ENCODE assay signal across 8 cellular contexts in genomic region chr15:91116379-91117067, GRCh38. TPM values are rescaled to one million over a fixed set of nuclear protein-coding genes. Genes with fewer than 3 reads are reported as not detected.
DNase-seq lines count a peak whose midpoint lies in the region; ATAC-seq and TF ChIP-seq lines count a peak whose summit lies in the region.

No MANE protein-coding gene starts in this region.

- DNase-seq in GM12864 (ENCODE audit: low read depth), result peak; percentile 58
- peak; percentile 61 for DNase-seq in Karpas-422
- peak; percentile 2 for DNase-seq in fibroblast of villous mesenchyme (ENCODE audit: low read depth)
- no peak for DNase-seq in effector CD8-positive, alpha-beta T cell (lab: John Stamatoyannopoulos, UW)
- no peak for DNase-seq in posterior cingulate gyrus
- DNase-seq in DMS79 (lab: John Stamatoyannopoulos, UW), result no peak
- DNase-seq in hepatocyte (ENCODE audit: low spot score), result no peak

- ATAC-seq in GM21528 (IDR thresholded peaks at IDR 0.05; ENCODE audit: low FRiP score, unreplicated experiment), result peak; percentile 86

- H3K9ac ChIP-seq in Karpas-422 (ENCODE audit: low read length), result no peak overlapping the region

- H3K79me2 ChIP-seq in Karpas-422 (ENCODE audit: low read length) (no peaks in the 10 kb centered on the region), hepatocyte (no peaks in the 10 kb centered on the region)

- H3K27ac ChIP-seq in Karpas-422 (ENCODE audit: low read length) (no peak overlapping the region), hepatocyte (no peak overlapping the region)

- no peak overlapping the region for H3K4me3 ChIP-seq in GM12864 (ENCODE audit: low read depth, low read length)
- H3K4me3 ChIP-seq in Karpas-422 (ENCODE audit: low read length), result no peak overlapping the region
- H3K4me3 ChIP-seq in fibroblast of villous mesenchyme (ENCODE audit: low read depth, low read length), result no peak overlapping the region
- no peak overlapping the region for H3K4me3 ChIP-seq in hepatocyte

- 66% methylated on average over 7 of the region's 7 CpGs for WGBS in hepatocyte (ENCODE audit: low lambda C conversion rate, missing lambda C conversion rate)

- no peaks in the 10 kb centered on the region for H3K9me3 ChIP-seq in Karpas-422 (ENCODE audit: low read length)
- no peaks in the 10 kb centered on the region for H3K9me3 ChIP-seq in hepatocyte (ENCODE audit: low read depth)

- H3K27me3 ChIP-seq in Karpas-422 (ENCODE audit: low read length) (no peaks in the 10 kb centered on the region), hepatocyte (peaks cover 17% of the 10 kb centered on the region)

- H2AFZ ChIP-seq in Karpas-422 (ENCODE audit: low read length) (no peak overlapping the region), hepatocyte (no peak overlapping the region)

- H3K9me2 ChIP-seq in Karpas-422 (replicated peaks; ENCODE audit: insufficient read depth, low read length) (no peaks in the 10 kb centered on the region), hepatocyte (replicated peaks; ENCODE audit: insufficient read depth) (no peaks in the 10 kb centered on the region)

- H3K4me2 ChIP-seq in Karpas-422 (ENCODE audit: low read depth, low read length, poor library complexity, severe bottlenecking) (no peak overlapping the region), hepatocyte (no peak overlapping the region)

- intact Hi-C loops in posterior cingulate gyrus (cut with DNase I), result no loop called here

- TF ChIP-seq CTCF in GM12864 (IDR thresholded peaks at IDR 0.05; ENCODE audit: low read depth, low read length, missing control alignments) (no peak), fibroblast of villous mesenchyme (IDR thresholded peaks at IDR 0.05; ENCODE audit: insufficient read depth, low read depth, low read length) (no peak), hepatocyte (IDR thresholded peaks at IDR 0.05; ENCODE audit: poor library complexity) (no peak)

- H3K4me1 ChIP-seq in Karpas-422 (ENCODE audit: low read length) (peaks cover 8% of the 10 kb centered on the region), hepatocyte (ENCODE audit: insufficient read depth) (no peaks in the 10 kb centered on the region)

- H4K20me1 ChIP-seq in Karpas-422 (ENCODE audit: insufficient read depth, low read depth, low read length) (no peaks in the 10 kb centered on the region), hepatocyte (ENCODE audit: insufficient read depth, poor library complexity, severe bottlenecking) (no peaks in the 10 kb centered on the region)

- H3K36me3 ChIP-seq in Karpas-422 (ENCODE audit: insufficient read depth, low read length) (no peaks in the 10 kb centered on the region), hepatocyte (replicated peaks; ENCODE audit: insufficient read depth, low read depth) (no peaks in the 10 kb centered on the region)

RNA-seq across cellular contexts. Expression of gene SV2B, which starts 16.5 kb away (rescaled TPM):
- total RNA-seq in Karpas-422 (2014; rRNA removed; shearing (Covaris generic); ENCODE audit: low replicate concordance), result 0.11 and 0.26 TPM in 2 replicates
- not detected in 2 replicates for total RNA-seq in fibroblast of villous mesenchyme
- total RNA-seq in hepatocyte, result 0.56 and 2.2 TPM in 2 replicates
- polyA plus RNA-seq in hepatocyte, result 0.17 TPM in 1 of 2 replicates, not detected in the other

Comparison
In these comparisons a context has a peak if more than half of its experiments do, and no peak if none do; other contexts are left out.
1. DNase-seq: peak in GM12864 (single experiment), Karpas-422 (single experiment) and fibroblast of villous mesenchyme (single experiment); none in effector CD8-positive, alpha-beta T cell (single experiment), posterior cingulate gyrus (0 of 10), DMS79 (single experiment) and hepatocyte (single experiment).